19 cellular contexts compared by ENCODE assay signal in genomic region chr21:28767523-28767922, GRCh38.
DNase-seq lines count a peak whose midpoint lies in the region; ATAC-seq and TF ChIP-seq lines count a peak whose summit lies in the region.
"Had no signal": no experiment of that assay in that cellular context is flagged by ENCODE, and none has a peak within 500 bp of the region (broad histone marks: within the 10 kb centered on the region; RNA-seq: fewer than 3 reads in every experiment).

No MANE protein-coding gene starts in this region.

- peaks cover 31% of the 10 kb centered on the region for H3K36me3 Mint-ChIP-seq in activated CD4-positive, alpha-beta T cell treated with anti-CD3 and anti-CD28 coated beads, Interleukin-2, amount 10 ng/mL, durations not matched to agents 24 days and 14 days (ENCODE audit: low read depth)
- H3K36me3 Mint-ChIP-seq in activated naive CD4-positive, alpha-beta T cell treated with anti-CD3 and anti-CD28 coated beads for 36 hours (ENCODE audit: low read depth) = peaks cover 14% of the 10 kb centered on the region
- H3K36me3 Mint-ChIP-seq in T-helper 2 cell treated with Interferon-gamma antibody and Interleukin-4, amounts not matched to agents 5 μg/mL and 100 μg/mL, for 36 hours (ENCODE audit: low read depth) = peaks cover 14% of the 10 kb centered on the region

- no peak overlapping the region for H3K4me3 ChIP-seq in esophagus muscularis mucosa

- TF ChIP-seq POLR2A in esophagus muscularis mucosa (IDR thresholded peaks at IDR 0.05; ENCODE audit: low read depth) = no peak

- intact Hi-C loops in activated CD4-positive, alpha-beta T cell treated with anti-CD3 and anti-CD28 coated beads, Interleukin-2, amount 10 ng/mL, durations not matched to agents 24 days and 14 days (cut with micrococcal nuclease) = loop anchor here (5.0 kb wide), 1 partner anchor 120 kb away; a partner anchor contains a TSS
- intact Hi-C loops in activated naive CD4-positive, alpha-beta T cell treated with anti-CD3 and anti-CD28 coated beads for 36 hours (cut with micrococcal nuclease) = loop anchor here (1.0 to 2.0 kb wide), 2 partner anchors 8 to 309 kb away; no protein-coding TSS in a partner anchor
- intact Hi-C loops in esophagus muscularis mucosa (cut with DNase I) = no loop called here

- no peaks in the 10 kb centered on the region for H3K27me3 ChIP-seq in esophagus muscularis mucosa
- H3K27me3 ChIP-seq: BE2C had no signal

- no peaks in the 10 kb centered on the region for H3K27me3 Mint-ChIP-seq in activated CD4-positive, alpha-beta T cell treated with anti-CD3 and anti-CD28 coated beads, Interleukin-2, amount 10 ng/mL, durations not matched to agents 24 days and 14 days
- no peaks in the 10 kb centered on the region for H3K27me3 Mint-ChIP-seq in activated naive CD4-positive, alpha-beta T cell treated with anti-CD3 and anti-CD28 coated beads for 36 hours (ENCODE audit: low read depth)
- H3K27me3 Mint-ChIP-seq in T-helper 2 cell treated with Interferon-gamma antibody and Interleukin-4, amounts not matched to agents 5 μg/mL and 100 μg/mL, for 36 hours (ENCODE audit: low read depth) = no peaks in the 10 kb centered on the region
- H3K27me3 Mint-ChIP-seq: CD4-positive, CD25-positive, alpha-beta regulatory T cell had no signal

- peaks cover 20 to 69% (median 62%) of the 10 kb centered on the region in 4 donors for H3K4me1 ChIP-seq in esophagus muscularis mucosa
- H3K4me1 ChIP-seq: BE2C had no signal

- H3K27ac Mint-ChIP-seq in activated CD4-positive, alpha-beta T cell treated with anti-CD3 and anti-CD28 coated beads, Interleukin-2, amount 10 ng/mL, durations not matched to agents 24 days and 14 days = peak overlapping the region; percentile 21
- no peak overlapping the region for H3K27ac Mint-ChIP-seq in activated naive CD4-positive, alpha-beta T cell treated with anti-CD3 and anti-CD28 coated beads for 36 hours
- H3K27ac Mint-ChIP-seq in T-helper 2 cell treated with Interferon-gamma antibody and Interleukin-4, amounts not matched to agents 5 μg/mL and 100 μg/mL, for 36 hours = no peak overlapping the region
- H3K27ac Mint-ChIP-seq: CD4-positive, CD25-positive, alpha-beta regulatory T cell; H9 had no signal

- no peak for TF ChIP-seq EP300 in esophagus muscularis mucosa (IDR thresholded peaks at IDR 0.05)

- H3K4me1 Mint-ChIP-seq in activated CD4-positive, alpha-beta T cell treated with anti-CD3 and anti-CD28 coated beads, Interleukin-2, amount 10 ng/mL, durations not matched to agents 24 days and 14 days = peaks cover 30% of the 10 kb centered on the region
- H3K4me1 Mint-ChIP-seq in activated naive CD4-positive, alpha-beta T cell treated with anti-CD3 and anti-CD28 coated beads for 36 hours (ENCODE audit: low read depth) = peaks cover 34% of the 10 kb centered on the region
- H3K4me1 Mint-ChIP-seq in T-helper 2 cell treated with Interferon-gamma antibody and Interleukin-4, amounts not matched to agents 5 μg/mL and 100 μg/mL, for 36 hours (ENCODE audit: low read depth) = peaks cover 7% of the 10 kb centered on the region
- H3K4me1 Mint-ChIP-seq: H9 had no signal

- DNase-seq in activated CD4-positive, alpha-beta T cell treated with anti-CD3 and anti-CD28 coated beads, Interleukin-2, amount 10 ng/mL, durations not matched to agents 24 days and 14 days = no peak
- no peak for DNase-seq in activated CD4-positive, alpha-beta T cell treated with anti-CD3 and anti-CD28 coated beads for 1 hour
- DNase-seq in activated naive CD4-positive, alpha-beta T cell treated with anti-CD3 and anti-CD28 coated beads for 36 hours = peak; percentile 12
- no peak for DNase-seq in activated naive CD4-positive, alpha-beta T cell treated with anti-CD3 and anti-CD28 coated beads, Interleukin-2, amount 50 U/mL, for 16 hours
- peak; percentile 35 for DNase-seq in T-helper 2 cell treated with Interferon-gamma antibody and Interleukin-4, amounts not matched to agents 5 μg/mL and 100 μg/mL, for 36 hours (ENCODE audit: low spot score)
- DNase-seq in esophagus muscularis mucosa (ENCODE audit: extremely low spot score) = no peak
- DNase-seq: BE2C; CD4-positive, CD25-positive, alpha-beta regulatory T cell; COR-L47; DMS 273 treated with DMSO at 0.1 percent for 48 hours; DND-41; H9; KBM-7; NCI-H1105 treated with DMSO at 0.1 percent for 48 hours; NCI-H1694 had no signal

- H3K9me3 Mint-ChIP-seq in activated CD4-positive, alpha-beta T cell treated with anti-CD3 and anti-CD28 coated beads, Interleukin-2, amount 10 ng/mL, durations not matched to agents 24 days and 14 days = peaks cover 38% of the 10 kb centered on the region
- peaks cover 18% of the 10 kb centered on the region for H3K9me3 Mint-ChIP-seq in activated naive CD4-positive, alpha-beta T cell treated with anti-CD3 and anti-CD28 coated beads for 36 hours
- H3K9me3 Mint-ChIP-seq in T-helper 2 cell treated with Interferon-gamma antibody and Interleukin-4, amounts not matched to agents 5 μg/mL and 100 μg/mL, for 36 hours = peaks cover 18% of the 10 kb centered on the region

- no peak for ATAC-seq in HG02642 (IDR thresholded peaks at IDR 0.05; ENCODE audit: poor library complexity, unreplicated experiment)
- ATAC-seq in GM19395 (IDR thresholded peaks at IDR 0.05; ENCODE audit: unreplicated experiment) = no peak
- ATAC-seq: HepG2, Panc1 had no signal

- H3K36me3 ChIP-seq in esophagus muscularis mucosa = no peaks in the 10 kb centered on the region
- H3K36me3 ChIP-seq: BE2C had no signal

- H3K27ac ChIP-seq in esophagus muscularis mucosa (replicated peaks in 1 of 4) = peak overlapping the region in 3 of 4 donors; percentile 83 to 86 (median 84)

- H3K4me3 Mint-ChIP-seq in activated CD4-positive, alpha-beta T cell treated with anti-CD3 and anti-CD28 coated beads, Interleukin-2, amount 10 ng/mL, durations not matched to agents 24 days and 14 days = no peak overlapping the region
- H3K4me3 Mint-ChIP-seq in activated naive CD4-positive, alpha-beta T cell treated with anti-CD3 and anti-CD28 coated beads for 36 hours = no peak overlapping the region
- no peak overlapping the region for H3K4me3 Mint-ChIP-seq in T-helper 2 cell treated with Interferon-gamma antibody and Interleukin-4, amounts not matched to agents 5 μg/mL and 100 μg/mL, for 36 hours
- H3K4me3 Mint-ChIP-seq: CD4-positive, CD25-positive, alpha-beta regulatory T cell; H9 had no signal

- 87% methylated on average over 5 of the region's 5 CpGs for WGBS in esophagus muscularis mucosa

- no peaks in the 10 kb centered on the region for H3K9me3 ChIP-seq in esophagus muscularis mucosa
- H3K9me3 ChIP-seq: BE2C had no signal

- CTCF ChIA-PET in activated naive CD4-positive, alpha-beta T cell treated with anti-CD3 and anti-CD28 coated beads for 36 hours (lab: Charles Lee) = interaction anchor here (0.8 to 2.9 kb wide), 3 partner anchors 13 to 64 kb away, joined by 3 to 22 read pairs (median 3); no protein-coding TSS in a partner anchor

- TF ChIP-seq CTCF in esophagus muscularis mucosa (IDR thresholded peaks at IDR 0.05) = no peak

Comparison
In these comparisons a context has a peak if more than half of its experiments do, and no peak if none do; other contexts are left out.
1. DNase-seq: peak in activated naive CD4-positive, alpha-beta T cell treated with anti-CD3 and anti-CD28 coated beads for 36 hours (single experiment) and T-helper 2 cell treated with Interferon-gamma antibody and Interleukin-4, amounts not matched to agents 5 μg/mL and 100 μg/mL, for 36 hours (single experiment); none in activated CD4-positive, alpha-beta T cell treated with anti-CD3 and anti-CD28 coated beads, Interleukin-2, amount 10 ng/mL, durations not matched to agents 24 days and 14 days (single experiment), activated CD4-positive, alpha-beta T cell treated with anti-CD3 and anti-CD28 coated beads for 1 hour (single experiment), activated naive CD4-positive, alpha-beta T cell treated with anti-CD3 and anti-CD28 coated beads, Interleukin-2, amount 50 U/mL, for 16 hours (single experiment) and esophagus muscularis mucosa (single experiment).